10 cellular contexts compared by ENCODE assay signal in genomic region chr11:36408476-36409136, GRCh38.
DNase-seq lines count a peak whose midpoint lies in the region; ATAC-seq and TF ChIP-seq lines count a peak whose summit lies in the region.
"Had no signal": no experiment of that assay in that cellular context is flagged by ENCODE, and none has a peak within 500 bp of the region (broad histone marks: within the 10 kb centered on the region; RNA-seq: fewer than 3 reads in every experiment).

No MANE protein-coding gene starts in this region.

- DNase-seq in Right ventricle myocardium superior (no peak), right atrium auricular region (ENCODE audit: low spot score) (no peak), memory B cell (ENCODE audit: low spot score in 2 of 2) (no peak), upper lobe of right lung (no peak), NOMO-1 treated with DMSO at 0.1 percent for 48 hours (lab: John Stamatoyannopoulos, UW; ENCODE audit: unreplicated experiment) (no peak), NCI-H226 (no peak), NOMO-1 (lab: John Stamatoyannopoulos, UW; ENCODE audit: unreplicated experiment in 2 of 2) (no peak)
- DNase-seq: NCI-H2171, T1000 had no signal

- H3K27me3 Mint-ChIP-seq in activated naive CD8-positive, alpha-beta T cell, result no peaks in the 10 kb centered on the region
- H3K27me3 Mint-ChIP-seq in memory B cell, result no peaks in the 10 kb centered on the region

- H3K4me1 Mint-ChIP-seq in activated naive CD8-positive, alpha-beta T cell (ENCODE audit: low read depth), result peaks cover 30% of the 10 kb centered on the region
- H3K4me1 Mint-ChIP-seq in memory B cell, result peaks cover 38% of the 10 kb centered on the region

- H3K36me3 Mint-ChIP-seq in activated naive CD8-positive, alpha-beta T cell, result no peaks in the 10 kb centered on the region
- H3K36me3 Mint-ChIP-seq in memory B cell, result no peaks in the 10 kb centered on the region

- H3K4me3 Mint-ChIP-seq in activated naive CD8-positive, alpha-beta T cell, result peak overlapping the region; percentile 65
- peak overlapping the region; percentile 11 for H3K4me3 Mint-ChIP-seq in memory B cell

- H3K4me3 ChIP-seq in right atrium auricular region, result no peak overlapping the region
- H3K4me3 ChIP-seq in upper lobe of right lung, result no peak overlapping the region

- no peaks in the 10 kb centered on the region for H3K9me3 Mint-ChIP-seq in activated naive CD8-positive, alpha-beta T cell (ENCODE audit: low read depth)
- H3K9me3 Mint-ChIP-seq in memory B cell, result no peaks in the 10 kb centered on the region

- intact Hi-C loops in Right ventricle myocardium superior (cut with DNase I), result no loop called here
- intact Hi-C loops in upper lobe of right lung (cut with DNase I), result no loop called here

- H3K36me3 ChIP-seq in right atrium auricular region (no peaks in the 10 kb centered on the region), upper lobe of right lung (no peaks in the 10 kb centered on the region)

- no peaks in the 10 kb centered on the region for H3K27me3 ChIP-seq in right atrium auricular region
- no peaks in the 10 kb centered on the region for H3K27me3 ChIP-seq in upper lobe of right lung

- H3K27ac ChIP-seq in right atrium auricular region, result peak overlapping the region in 1 of 2 donors; percentile 37
- peak overlapping the region; percentile 8 for H3K27ac ChIP-seq in upper lobe of right lung

- H3K9me3 ChIP-seq in right atrium auricular region (no peaks in the 10 kb centered on the region), upper lobe of right lung (no peaks in the 10 kb centered on the region)

- H3K4me1 ChIP-seq in right atrium auricular region (peaks cover 0 to 26% of the 10 kb centered on the region in 2 donors), upper lobe of right lung (peaks cover 40% of the 10 kb centered on the region)

- ATAC-seq in Right ventricle myocardium superior (ENCODE audit: poor library complexity) (peak; percentile 81), memory B cell (ENCODE audit: low read depth) (no peak), upper lobe of right lung (no peak)

- H3K27ac Mint-ChIP-seq in activated naive CD8-positive, alpha-beta T cell, result peak overlapping the region; percentile 73
- no peak overlapping the region for H3K27ac Mint-ChIP-seq in memory B cell

- TF ChIP-seq CTCF in right atrium auricular region (IDR thresholded peaks at IDR 0.05) (no peak), upper lobe of right lung (IDR thresholded peaks at IDR 0.05) (no peak)
